In the genomic region with DNA sequence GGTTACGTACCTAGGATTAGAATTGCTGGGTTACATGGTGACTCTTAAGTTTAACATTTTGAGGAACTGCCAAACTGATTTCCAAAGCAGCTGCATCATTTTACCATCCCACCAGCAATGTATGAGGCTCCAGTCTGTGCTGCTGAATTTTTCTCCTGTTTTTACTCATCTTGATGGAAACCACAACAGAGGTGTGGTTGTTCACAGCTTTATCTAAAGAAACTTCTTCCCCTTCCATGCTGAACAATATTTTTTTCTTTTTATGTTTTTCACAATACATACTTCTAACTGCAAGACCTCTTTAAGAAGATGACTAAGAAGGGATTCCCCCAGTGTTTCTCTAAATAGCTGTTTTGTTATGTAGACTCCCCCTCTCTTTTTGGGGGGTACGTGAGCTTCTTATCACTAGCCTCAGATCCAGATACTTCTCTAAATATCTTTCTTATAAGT, we compare ENCODE assay signal across 9 cellular contexts. TPM values are rescaled to one million over a fixed set of nuclear protein-coding genes. Genes with fewer than 3 reads are reported as not detected.
A peak's percentile ranks its signal among the peaks of the same experiment; 100 is the strongest.
DNase-seq lines count a peak whose midpoint lies in the region; ATAC-seq and TF ChIP-seq lines count a peak whose summit lies in the region.
"Had no signal": no experiment of that assay in that cellular context is flagged by ENCODE, and none has a peak within 500 bp of the region (broad histone marks: within the 10 kb centered on the region; RNA-seq: fewer than 3 reads in every experiment).

No MANE protein-coding gene starts in this region.

- peak; percentile 46 for ATAC-seq in GM18867 (IDR thresholded peaks at IDR 0.05; ENCODE audit: unreplicated experiment)
- peak; percentile 40 for ATAC-seq in HG03039 (IDR thresholded peaks at IDR 0.05; ENCODE audit: unreplicated experiment)
- ATAC-seq in activated CD8-positive, alpha-beta T cell treated with anti-CD3 and anti-CD28 coated beads, Interleukin-2, amount 10 ng/mL, durations not matched to agents 7 days and 5 days: peak; percentile 40
- ATAC-seq in HG03135 (IDR thresholded peaks at IDR 0.05; ENCODE audit: unreplicated experiment): no peak
- ATAC-seq: left lobe of liver had no signal

- TF ChIP-seq CTCF in ovary (IDR thresholded peaks at IDR 0.05): no peak

- H3K9me3 ChIP-seq in ovary: no peaks in the 10 kb centered on the region

- no peak overlapping the region for H3K27ac Mint-ChIP-seq in activated CD8-positive, alpha-beta T cell treated with anti-CD3 and anti-CD28 coated beads, Interleukin-2, amount 10 ng/mL, durations not matched to agents 7 days and 5 days

- no peak overlapping the region for H3K27ac ChIP-seq in ovary

- WGBS in ovary, 3 donors: 37 to 52% (median 44%) methylated on average over 2 of the region's 2 CpGs

- CTCF ChIA-PET in activated CD8-positive, alpha-beta T cell treated with anti-CD3 and anti-CD28 coated beads, Interleukin-2, amount 10 ng/mL, durations not matched to agents 7 days and 5 days (lab: Charles Lee): interaction anchor here (0.7 to 5.3 kb wide), 12 partner anchors 9 to 254 kb away, joined by 3 to 76 read pairs (median 4); a partner anchor contains a TSS

- intact Hi-C loops in posterior cingulate gyrus (cut with DNase I) (no loop called here), ovary (cut with DNase I) (loop anchor here in 2 of 4 donors (10.0 kb wide), 1 partner anchor 99 kb away; no protein-coding TSS in a partner anchor)

- H3K4me3 ChIP-seq in skeletal muscle cell (ENCODE audit: low read depth, low read length): no peak overlapping the region
- H3K4me3 ChIP-seq in ovary: no peak overlapping the region

- peaks cover 32% of the 10 kb centered on the region for H3K4me1 Mint-ChIP-seq in activated CD8-positive, alpha-beta T cell treated with anti-CD3 and anti-CD28 coated beads, Interleukin-2, amount 10 ng/mL, durations not matched to agents 7 days and 5 days (ENCODE audit: low read depth)

- H3K4me3 Mint-ChIP-seq in activated CD8-positive, alpha-beta T cell treated with anti-CD3 and anti-CD28 coated beads, Interleukin-2, amount 10 ng/mL, durations not matched to agents 7 days and 5 days: no peak overlapping the region

- no peaks in the 10 kb centered on the region for H3K36me3 ChIP-seq in ovary

- TF ChIP-seq POLR2A in ovary (IDR thresholded peaks at IDR 0.05): no peak

- no peaks in the 10 kb centered on the region for H3K27me3 ChIP-seq in ovary

- no peaks in the 10 kb centered on the region for H3K9me3 Mint-ChIP-seq in activated CD8-positive, alpha-beta T cell treated with anti-CD3 and anti-CD28 coated beads, Interleukin-2, amount 10 ng/mL, durations not matched to agents 7 days and 5 days (ENCODE audit: insufficient read depth)

- H3K4me1 ChIP-seq in ovary (ENCODE audit: insufficient read depth): no peaks in the 10 kb centered on the region

- no peak for DNase-seq in activated CD8-positive, alpha-beta T cell treated with anti-CD3 and anti-CD28 coated beads, Interleukin-2, amount 10 ng/mL, durations not matched to agents 7 days and 5 days
- DNase-seq in skeletal muscle cell (ENCODE audit: low read depth) (peak; percentile 26), RKO (ENCODE audit: low spot score) (no peak), posterior cingulate gyrus (no peak), ovary (no peak)

- H3K27me3 Mint-ChIP-seq in activated CD8-positive, alpha-beta T cell treated with anti-CD3 and anti-CD28 coated beads, Interleukin-2, amount 10 ng/mL, durations not matched to agents 7 days and 5 days (ENCODE audit: low read depth): no peaks in the 10 kb centered on the region

- POLR2A ChIA-PET in activated CD8-positive, alpha-beta T cell treated with anti-CD3 and anti-CD28 coated beads, Interleukin-2, amount 10 ng/mL, durations not matched to agents 7 days and 5 days (lab: Charles Lee): interaction anchor here (0.6 to 1.5 kb wide), 2 partner anchors 24 to 99 kb away, joined by 3 to 10 read pairs; a partner anchor contains a TSS

- peaks cover 41% of the 10 kb centered on the region for H3K36me3 Mint-ChIP-seq in activated CD8-positive, alpha-beta T cell treated with anti-CD3 and anti-CD28 coated beads, Interleukin-2, amount 10 ng/mL, durations not matched to agents 7 days and 5 days (ENCODE audit: low read depth)

- no peak for TF ChIP-seq EP300 in ovary (IDR thresholded peaks at IDR 0.05)

RNA-seq across cellular contexts. Expression of a gene that starts 24.0 kb away (rescaled TPM):
- 10 to 100 TPM; 17.2 to 21.0 TPM for total RNA-seq in activated CD8-positive, alpha-beta T cell treated with anti-CD3 and anti-CD28 coated beads, Interleukin-2, amount 10 ng/mL, durations not matched to agents 7 days and 5 days
- total RNA-seq in ovary: 10 to 100 TPM; 12.6 to 23.4 (median 14.3) TPM
- polyA plus RNA-seq in ovary: 10 to 100 TPM in 1 of 2 donors, 1 to 10 TPM in 1; 4.4 to 14.6 TPM

RNA-seq across cellular contexts. Expression of a gene that starts 47.7 kb away (rescaled TPM):
- total RNA-seq in activated CD8-positive, alpha-beta T cell treated with anti-CD3 and anti-CD28 coated beads, Interleukin-2, amount 10 ng/mL, durations not matched to agents 7 days and 5 days: 1 to 10 TPM; 1.2 to 2.8 TPM
- 1 to 10 TPM in 6 of 7 donors, under 1 TPM in 1; 0.69 to 3.2 (median 2.0) TPM for total RNA-seq in ovary
- polyA plus RNA-seq in ovary: 1 to 10 TPM in 1 of 2 donors, under 1 TPM in 1; 0.98 to 1.6 TPM
